In genomic region chr22:37428649-37429586, GRCh38 we compare ENCODE assay signal across 9 cellular contexts. TPM values are rescaled to one million over a fixed set of nuclear protein-coding genes. Genes with fewer than 3 reads are reported as not detected.
DNase-seq lines count a peak whose midpoint lies in the region; ATAC-seq and TF ChIP-seq lines count a peak whose summit lies in the region.
"Had no signal": no experiment of that assay in that cellular context is flagged by ENCODE, and none has a peak within 500 bp of the region (broad histone marks: within the 10 kb centered on the region; RNA-seq: fewer than 3 reads in every experiment).

No MANE protein-coding gene starts in this region.

- H3K4me2 ChIP-seq in OCI-LY3 (ENCODE audit: low read length): no peak overlapping the region

- ATAC-seq in activated T-cell treated with anti-CD3 and anti-CD28 coated beads, Interleukin-2, amount 50 U/mL, for 72 hours (replicated peaks in 1 of 2): peak; percentile 23 to 24
- ATAC-seq in foreskin keratinocyte: no peak
- ATAC-seq in HG02759 (IDR thresholded peaks at IDR 0.05; ENCODE audit: unreplicated experiment): no peak

- H3K27ac Mint-ChIP-seq in activated T-cell treated with anti-CD3 and anti-CD28 coated beads, Interleukin-2, amount 50 U/mL, for 72 hours: no peak overlapping the region

- TF ChIP-seq CTCF in OCI-LY3 (IDR thresholded peaks at IDR 0.05; ENCODE audit: low read depth, low read length) (peak; percentile 96), foreskin keratinocyte (conservative IDR thresholded peaks at IDR 0.05) (peak; percentile 72)

- H3K36me3 Mint-ChIP-seq in activated T-cell treated with anti-CD3 and anti-CD28 coated beads, Interleukin-2, amount 50 U/mL, for 72 hours (ENCODE audit: insufficient read depth in 2 of 2): peaks cover 3 to 6% of the 10 kb centered on the region in 2 donors

- no peak overlapping the region for H3K9ac ChIP-seq in OCI-LY3 (ENCODE audit: low read length)

- H3K4me3 Mint-ChIP-seq in activated T-cell treated with anti-CD3 and anti-CD28 coated beads, Interleukin-2, amount 50 U/mL, for 72 hours: no peak overlapping the region

- no peaks in the 10 kb centered on the region for H4K20me1 ChIP-seq in OCI-LY3 (ENCODE audit: insufficient read depth, low read length)

- H3K4me1 Mint-ChIP-seq in activated T-cell treated with anti-CD3 and anti-CD28 coated beads, Interleukin-2, amount 50 U/mL, for 72 hours (ENCODE audit: low read depth): peaks cover 35% of the 10 kb centered on the region

- peaks cover 0 to 2% of the 10 kb centered on the region in 2 donors for H3K9me3 Mint-ChIP-seq in activated T-cell treated with anti-CD3 and anti-CD28 coated beads, Interleukin-2, amount 50 U/mL, for 72 hours

- no peaks in the 10 kb centered on the region for H3K79me2 ChIP-seq in OCI-LY3 (ENCODE audit: low read length)

- no peak overlapping the region for H2AFZ ChIP-seq in OCI-LY3 (ENCODE audit: low read depth, low read length)

- H3K4me1 ChIP-seq in OCI-LY3 (ENCODE audit: low read length) (peaks cover 4% of the 10 kb centered on the region; the same call in 1 of the 2 replicates), foreskin keratinocyte (peaks cover 6% of the 10 kb centered on the region)

- H3K27me3 Mint-ChIP-seq in activated T-cell treated with anti-CD3 and anti-CD28 coated beads, Interleukin-2, amount 50 U/mL, for 72 hours (ENCODE audit: low read depth): peaks cover 57% of the 10 kb centered on the region

- peaks cover 4% of the 10 kb centered on the region for H3K36me3 ChIP-seq in OCI-LY3 (replicated peaks; ENCODE audit: low read depth, low read length)

- H3K9me3 ChIP-seq in OCI-LY3 (ENCODE audit: insufficient read depth, low read length): 0 out of 2 replicates have a peak, but pooled peaks cover 5% of the 10 kb centered on the region

- no peak overlapping the region for H3K4me3 ChIP-seq in OCI-LY3 (ENCODE audit: low read length)

- H3K27me3 ChIP-seq in OCI-LY3 (ENCODE audit: low read depth, low read length): peaks cover 48% of the 10 kb centered on the region
- H3K27me3 ChIP-seq in foreskin keratinocyte: peaks cover 49% of the 10 kb centered on the region

- peak; percentile 26 to 31 for DNase-seq in SHP77 (lab: John Stamatoyannopoulos, UW)
- DNase-seq in SHP77 treated with DMSO at 0.1 percent for 48 hours (lab: John Stamatoyannopoulos, UW): no peak
- peak; percentile 64 to 66 for DNase-seq in activated T-cell treated with anti-CD3 and anti-CD28 coated beads, Interleukin-2, amount 50 U/mL, for 72 hours
- peak in 1 of 2 donors; percentile 25 for DNase-seq in foreskin keratinocyte
- peak; percentile 54 for DNase-seq in stimulated activated CD4-positive, alpha-beta T cell treated with anti-CD3 and anti-CD28 coated beads, Interleukin-12 subunit alpha, Interleukin-12 subunit beta, amount 100 ng/mL, for 4 hours
- no peak for DNase-seq in DMS79 (lab: John Stamatoyannopoulos, UW)

- H3K27ac ChIP-seq in OCI-LY3 (ENCODE audit: low read length) (no peak overlapping the region), foreskin keratinocyte (no peak overlapping the region)
- H3K27ac ChIP-seq: epithelial cell of prostate had no signal

RNA-seq across cellular contexts. Expression of gene ELFN2, which starts 1.6 kb away (rescaled TPM):
- under 1 TPM; 0.58 to 0.62 TPM for total RNA-seq in activated T-cell treated with anti-CD3 and anti-CD28 coated beads, Interleukin-2, amount 50 U/mL, for 72 hours
- 0.88 and 0.95 TPM in 2 replicates for total RNA-seq in foreskin keratinocyte
- polyA plus RNA-seq in foreskin keratinocyte: 0.44 and 0.46 TPM in 2 replicates

RNA-seq across cellular contexts. Expression of gene MFNG, which starts 57.3 kb away (rescaled TPM):
- 100 to 1,000 TPM in 1 of 2 donors, 10 to 100 TPM in 1; 94.0 to 116 TPM for total RNA-seq in activated T-cell treated with anti-CD3 and anti-CD28 coated beads, Interleukin-2, amount 50 U/mL, for 72 hours
- 4.2 and 5.5 TPM in 2 replicates for total RNA-seq in foreskin keratinocyte
- polyA plus RNA-seq in foreskin keratinocyte: 5.7 and 6.1 TPM in 2 replicates

Comparison
In these comparisons a context has a peak if more than half of its experiments do, and no peak if none do; other contexts are left out.
1. DNase-seq: peak in SHP77 (2 of 2), activated T-cell treated with anti-CD3 and anti-CD28 coated beads, Interleukin-2, amount 50 U/mL, for 72 hours (2 of 2) and stimulated activated CD4-positive, alpha-beta T cell treated with anti-CD3 and anti-CD28 coated beads, Interleukin-12 subunit alpha, Interleukin-12 subunit beta, amount 100 ng/mL, for 4 hours (single experiment); none in SHP77 treated with DMSO at 0.1 percent for 48 hours (single experiment) and DMS79 (single experiment).
2. ATAC-seq: peak in activated T-cell treated with anti-CD3 and anti-CD28 coated beads, Interleukin-2, amount 50 U/mL, for 72 hours (2 of 2); none in foreskin keratinocyte (single experiment) and HG02759 (single experiment).
3. RNA of gene MFNG, which starts 57.3 kb away (total RNA-seq): 94.0 to 116 TPM in activated T-cell treated with anti-CD3 and anti-CD28 coated beads, Interleukin-2, amount 50 U/mL, for 72 hours; 4.2 to 5.5 TPM in foreskin keratinocyte; every median in the first group is over 10 times any median in the second.